In the genomic region with DNA sequence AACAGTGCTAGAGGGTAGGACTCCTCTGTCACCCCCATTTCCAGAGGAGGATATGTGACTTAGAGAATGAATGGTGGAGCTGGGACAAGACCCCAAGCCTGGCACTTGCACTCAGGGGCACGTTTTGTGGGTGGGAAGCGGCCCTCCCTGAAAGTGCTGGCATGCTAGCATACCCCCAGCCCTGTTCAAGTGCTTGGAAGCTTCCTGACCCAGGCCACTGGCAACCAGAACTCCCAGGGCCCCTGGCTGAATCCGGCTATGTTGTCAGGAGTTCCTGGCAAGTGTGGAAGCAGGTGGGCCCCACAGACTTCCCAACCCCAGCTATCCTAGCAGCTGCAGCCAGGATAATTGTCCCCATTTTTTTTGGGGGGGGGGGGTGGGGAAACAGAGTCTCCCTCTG, we compare ENCODE assay signal across 18 cellular contexts. TPM values are rescaled to one million over a fixed set of nuclear protein-coding genes. Genes with fewer than 3 reads are reported as not detected.
DNase-seq lines count a peak whose midpoint lies in the region; ATAC-seq and TF ChIP-seq lines count a peak whose summit lies in the region.
"Had no signal": no experiment of that assay in that cellular context is flagged by ENCODE, and none has a peak within 500 bp of the region (broad histone marks: within the 10 kb centered on the region; RNA-seq: fewer than 3 reads in every experiment).

No MANE protein-coding gene starts in this region.

- TF ChIP-seq POLR2A in heart left ventricle (IDR thresholded peaks at IDR 0.05), result no peak

- no peak overlapping the region for H3K27ac ChIP-seq in heart left ventricle
- H3K27ac ChIP-seq in upper lobe of right lung, result no peak overlapping the region
- H3K27ac ChIP-seq: BLaER1, PC-9, SJCRH30 had no signal

- intact Hi-C loops in cardiac septum (cut with DNase I) (no loop called here), heart left ventricle (cut with DNase I) (no loop called here), upper lobe of right lung (cut with DNase I) (no loop called here)

- H3K36me3 ChIP-seq in heart left ventricle (no peaks in the 10 kb centered on the region), upper lobe of right lung (no peaks in the 10 kb centered on the region)
- H3K36me3 ChIP-seq: BLaER1, SJCRH30 had no signal

- peaks cover 24% of the 10 kb centered on the region for H3K4me1 Mint-ChIP-seq in chondrocyte (ENCODE audit: low read depth)
- H3K4me1 Mint-ChIP-seq: CD8-positive, alpha-beta memory T cell had no signal

- H3K36me3 Mint-ChIP-seq in chondrocyte (ENCODE audit: low read depth), result no peaks in the 10 kb centered on the region
- H3K36me3 Mint-ChIP-seq: CD8-positive, alpha-beta memory T cell had no signal

- H3K27me3 ChIP-seq in heart left ventricle (no peaks in the 10 kb centered on the region), upper lobe of right lung (no peaks in the 10 kb centered on the region)
- H3K27me3 ChIP-seq: BLaER1 had no signal

- TF ChIP-seq CTCF in heart left ventricle (IDR thresholded peaks at IDR 0.05) (no peak), chondrocyte (IDR thresholded peaks at IDR 0.05) (no peak), upper lobe of right lung (IDR thresholded peaks at IDR 0.05) (no peak)

- 79 to 93% (median 83%) methylated on average over 2 to 3 of the region's 3 CpGs for WGBS in heart left ventricle, 4 donors

- H3K27ac Mint-ChIP-seq in chondrocyte (ENCODE audit: unreplicated experiment), result no peak overlapping the region
- H3K27ac Mint-ChIP-seq: CD8-positive, alpha-beta memory T cell had no signal

- no peak overlapping the region for H3K4me3 Mint-ChIP-seq in chondrocyte (ENCODE audit: unreplicated experiment)
- H3K4me3 Mint-ChIP-seq: CD8-positive, alpha-beta memory T cell had no signal

- H3K9me3 Mint-ChIP-seq in chondrocyte (ENCODE audit: low read depth), result no peaks in the 10 kb centered on the region
- H3K9me3 Mint-ChIP-seq: CD8-positive, alpha-beta memory T cell had no signal

- no peaks in the 10 kb centered on the region for H3K27me3 Mint-ChIP-seq in chondrocyte (ENCODE audit: low read depth)

- H3K4me3 ChIP-seq in heart left ventricle (no peak overlapping the region), upper lobe of right lung (no peak overlapping the region)
- H3K4me3 ChIP-seq: BLaER1, PC-9, SJCRH30 had no signal

- H3K4me1 ChIP-seq in heart left ventricle, result peaks cover 0 to 46% (median 4%) of the 10 kb centered on the region in 12 donors
- H3K4me1 ChIP-seq in upper lobe of right lung, result peaks cover 25% of the 10 kb centered on the region

- no peak for ATAC-seq in heart left ventricle
- no peak for ATAC-seq in upper lobe of right lung
- ATAC-seq in GM18519 (IDR thresholded peaks at IDR 0.05; ENCODE audit: low FRiP score, unreplicated experiment), result no peak
- ATAC-seq in HG03159 (IDR thresholded peaks at IDR 0.05; ENCODE audit: unreplicated experiment), result no peak

- DNase-seq in cardiac septum (ENCODE audit: low spot score) (peak; percentile 19), heart left ventricle (no peak), chondrocyte (ENCODE audit: low spot score) (peak; percentile 36), mesenteric fat pad (ENCODE audit: low spot score) (peak; percentile 62), upper lobe of right lung (peak; percentile 21), HuH-7 (ENCODE audit: low spot score) (no peak)
- DNase-seq: CD8-positive, alpha-beta memory T cell; MM.1S; NCI-H1092; NCI-H1436 treated with DMSO at 0.1 percent for 48 hours; NCI-H2029 treated with DMSO at 0.1 percent for 48 hours; NCI-H2171; NCI-H526 had no signal

- no peaks in the 10 kb centered on the region for H3K9me3 ChIP-seq in heart left ventricle
- no peaks in the 10 kb centered on the region for H3K9me3 ChIP-seq in upper lobe of right lung
- H3K9me3 ChIP-seq: BLaER1, SJCRH30 had no signal

RNA-seq across cellular contexts. Expression of a gene that starts 35.6 kb away (rescaled TPM):
- total RNA-seq in cardiac septum, result 792 TPM
- 1,000 to 10,000 TPM in 1 of 9 donors, 100 to 1,000 TPM in 8; 271 to 1,146 (median 567) TPM for total RNA-seq in heart left ventricle
- polyA plus RNA-seq in heart left ventricle, result 100 to 1,000 TPM; 211 to 972 TPM
- total RNA-seq in chondrocyte, result 7.1 to 22.3 TPM (median 17.7 TPM) in 3 replicates
- total RNA-seq in mesenteric fat pad, result 131 TPM
- 562 TPM for total RNA-seq in upper lobe of right lung
- total RNA-seq: CD8-positive, alpha-beta memory T cell had no signal
- polyA plus RNA-seq: CD8-positive, alpha-beta memory T cell had no signal

RNA-seq across cellular contexts. Expression of a gene that starts 59.9 kb away (rescaled TPM):
- total RNA-seq in cardiac septum (7.0 TPM), heart left ventricle (1 to 10 TPM; 2.3 to 6.7 (median 5.2) TPM), chondrocyte (17.6 to 18.8 TPM (median 17.8 TPM) in 3 replicates), mesenteric fat pad (5.6 TPM), upper lobe of right lung (2.3 TPM)
- 1 to 10 TPM; 2.1 TPM for polyA plus RNA-seq in heart left ventricle
- total RNA-seq: CD8-positive, alpha-beta memory T cell had no signal
- polyA plus RNA-seq: CD8-positive, alpha-beta memory T cell had no signal

Comparison
In these comparisons a context has a peak if more than half of its experiments do, and no peak if none do; other contexts are left out.
1. DNase-seq: peak in cardiac septum (single experiment), chondrocyte (single experiment), mesenteric fat pad (single experiment) and upper lobe of right lung (single experiment); none in heart left ventricle (0 of 5) and HuH-7 (single experiment).